ENCODE assay signal across 8 cellular contexts in genomic region chr1:74689800-74690696, GRCh38. TPM values are rescaled to one million over a fixed set of nuclear protein-coding genes. Genes with fewer than 3 reads are reported as not detected.
DNase-seq lines count a peak whose midpoint lies in the region; ATAC-seq and TF ChIP-seq lines count a peak whose summit lies in the region.

No MANE protein-coding gene starts in this region.

- DNase-seq in natural killer cell (no peak), H9 (peak; percentile 41), NCI-H1417 treated with DMSO at 0.1 percent for 48 hours (lab: John Stamatoyannopoulos, UW) (peak; percentile 18), T-helper 1 cell (peak in 3 of 5 donors; percentile 18 to 43 (median 22)), dedifferentiated amniotic fluid mesenchymal stem cell (ENCODE audit: extremely low spot score) (peak; percentile 67), mesothelial cell of epicardium (ENCODE audit: low spot score in 2 of 2, unreplicated experiment in 2 of 2) (peak in 1 of 2 experiments; percentile 57), upper lobe of right lung (no peak)
- no peak for DNase-seq in natural killer cell treated with Interleukin-12 subunit alpha and Interleukin-12 subunit beta and Interleukin-15 and Interleukin-18, amount 100 ng/mL, for 72 hours (ENCODE audit: low spot score)

- H3K79me2 ChIP-seq in H9 (ENCODE audit: insufficient read depth, low read length), result no peaks in the 10 kb centered on the region

- no peak overlapping the region for H3K4me2 ChIP-seq in H9 (ENCODE audit: insufficient read depth, insufficient read length, low read length)

- no peak overlapping the region for H2BK120ac ChIP-seq in H9 (ENCODE audit: low read depth, low read length, poor library complexity, severe bottlenecking)

- H3K27me3 ChIP-seq in H9 (ENCODE audit: insufficient read depth, low read length) (no peaks in the 10 kb centered on the region), upper lobe of right lung (no peaks in the 10 kb centered on the region)

- H3K4me1 ChIP-seq in H9 (ENCODE audit: insufficient read depth, low read length) (no peaks in the 10 kb centered on the region), upper lobe of right lung (no peaks in the 10 kb centered on the region)

- peak overlapping the region; percentile 91 for H2AFZ ChIP-seq in H9 (ENCODE audit: low read length)

- no peak overlapping the region for H4K5ac ChIP-seq in H9 (ENCODE audit: insufficient read length, low read depth, low read length)

- H3K23me2 ChIP-seq in H9 (ENCODE audit: insufficient read length, low read depth, low read length, poor library complexity, severe bottlenecking), result no peaks in the 10 kb centered on the region

- H3K79me1 ChIP-seq in H9 (ENCODE audit: insufficient read depth, low read depth, low read length, poor library complexity, severe bottlenecking), result no peaks in the 10 kb centered on the region

- H3K14ac ChIP-seq in H9 (ENCODE audit: insufficient read depth, low read length), result no peak overlapping the region

- H3K9me3 Mint-ChIP-seq in natural killer cell (no peaks in the 10 kb centered on the region), H9 (no peaks in the 10 kb centered on the region; a peak in 1 of 5 replicates), mesothelial cell of epicardium (no peaks in the 10 kb centered on the region)
- no peaks in the 10 kb centered on the region for H3K9me3 Mint-ChIP-seq in natural killer cell treated with Interleukin-12 subunit alpha and Interleukin-12 subunit beta and Interleukin-15 and Interleukin-18, amount 100 ng/mL, for 72 hours

- H2BK12ac ChIP-seq in H9 (ENCODE audit: insufficient read length, low read depth, low read length), result no peak overlapping the region

- H3K36me3 ChIP-seq in upper lobe of right lung, result no peaks in the 10 kb centered on the region

- H3K27ac Mint-ChIP-seq in natural killer cell, result no peak overlapping the region
- H3K27ac Mint-ChIP-seq in natural killer cell treated with Interleukin-12 subunit alpha and Interleukin-12 subunit beta and Interleukin-15 and Interleukin-18, amount 100 ng/mL, for 72 hours, result no peak overlapping the region
- peak overlapping the region; percentile 37 to 72 (median 40); a peak in 5 of 7 replicates for H3K27ac Mint-ChIP-seq in H9
- no peak overlapping the region for H3K27ac Mint-ChIP-seq in mesothelial cell of epicardium

- H3K4ac ChIP-seq in H9 (ENCODE audit: low read depth, low read length), result no peak overlapping the region

- no peak overlapping the region for H4K8ac ChIP-seq in H9 (replicated peaks; ENCODE audit: insufficient read length, low read depth, low read length)

- H2BK20ac ChIP-seq in H9 (ENCODE audit: low read depth, low read length, poor library complexity, severe bottlenecking), result no peak overlapping the region

- H3T11ph ChIP-seq in H9 (ENCODE audit: low read length), result no peak overlapping the region

- H3K27ac ChIP-seq in H9 (ENCODE audit: insufficient read length, low read depth, low read length) (no peak overlapping the region), upper lobe of right lung (no peak overlapping the region)

- H3K18ac ChIP-seq in H9 (ENCODE audit: insufficient read length, low read depth, low read length), result no peak overlapping the region

- no peak overlapping the region for H2AK5ac ChIP-seq in H9 (ENCODE audit: insufficient read length, low read length)

- ATAC-seq in natural killer cell (peak in 1 of 3 donors; percentile 41), upper lobe of right lung (peak; percentile 65)
- no peak for ATAC-seq in natural killer cell treated with Interleukin-12 subunit alpha and Interleukin-12 subunit beta and Interleukin-15 and Interleukin-18, amount 100 ng/mL, for 72 hours

- H2BK5ac ChIP-seq in H9 (ENCODE audit: insufficient read length, low read length), result no peak overlapping the region

- H3K23ac ChIP-seq in H9 (ENCODE audit: insufficient read length, low read depth, low read length), result no peak overlapping the region

- H3K36me3 Mint-ChIP-seq in natural killer cell (no peaks in the 10 kb centered on the region), H9 (ENCODE audit: insufficient read depth in 1 of 3, low read depth in 3 of 3) (no peaks in the 10 kb centered on the region), mesothelial cell of epicardium (no peaks in the 10 kb centered on the region)
- H3K36me3 Mint-ChIP-seq in natural killer cell treated with Interleukin-12 subunit alpha and Interleukin-12 subunit beta and Interleukin-15 and Interleukin-18, amount 100 ng/mL, for 72 hours, result no peaks in the 10 kb centered on the region

- no peak overlapping the region for H3K4me3 Mint-ChIP-seq in natural killer cell
- H3K4me3 Mint-ChIP-seq in natural killer cell treated with Interleukin-12 subunit alpha and Interleukin-12 subunit beta and Interleukin-15 and Interleukin-18, amount 100 ng/mL, for 72 hours, result no peak overlapping the region
- H3K4me3 Mint-ChIP-seq in H9, result no peak overlapping the region
- no peak overlapping the region for H3K4me3 Mint-ChIP-seq in mesothelial cell of epicardium

- no peak overlapping the region for H2BK15ac ChIP-seq in H9 (ENCODE audit: low read depth, low read length)

- peak; percentile 91 for TF ChIP-seq CTCF in natural killer cell (IDR thresholded peaks at IDR 0.05)
- TF ChIP-seq CTCF in H9 (conservative IDR thresholded peaks at IDR 0.05), result peak; percentile 92
- TF ChIP-seq CTCF in mesothelial cell of epicardium (IDR thresholded peaks at IDR 0.05; ENCODE audit: unreplicated experiment), result peak; percentile 86
- TF ChIP-seq CTCF in upper lobe of right lung (IDR thresholded peaks at IDR 0.05), result peak; percentile 87

- H3K56ac ChIP-seq in H9 (ENCODE audit: insufficient read length, low read depth, low read length), result no peak overlapping the region

- no peak overlapping the region for H3K9ac ChIP-seq in H9 (ENCODE audit: extremely low read depth, insufficient read length, low read length)

- no CpG with 5 or more reads among the region's 5 CpGs for WGBS in H9 (ENCODE audit: extremely low coverage, insufficient read length, low lambda C conversion rate)

- H3K27me3 Mint-ChIP-seq in natural killer cell (ENCODE audit: low read depth in 2 of 2), result peaks cover 0 to 5% of the 10 kb centered on the region in 2 donors
- H3K27me3 Mint-ChIP-seq in natural killer cell treated with Interleukin-12 subunit alpha and Interleukin-12 subunit beta and Interleukin-15 and Interleukin-18, amount 100 ng/mL, for 72 hours, result no peaks in the 10 kb centered on the region
- no peaks in the 10 kb centered on the region; the same call in 1 of the 2 replicates for H3K27me3 Mint-ChIP-seq in H9 (ENCODE audit: low read depth)
- no peaks in the 10 kb centered on the region for H3K27me3 Mint-ChIP-seq in mesothelial cell of epicardium (ENCODE audit: low read depth)

- no peak overlapping the region for H4K91ac ChIP-seq in H9 (ENCODE audit: insufficient read length, low read depth, low read length)

- no peak overlapping the region for H3K4me3 ChIP-seq in upper lobe of right lung

- intact Hi-C loops in natural killer cell (cut with micrococcal nuclease) (no loop called here), upper lobe of right lung (cut with DNase I) (no loop called here)

- H4K20me1 ChIP-seq in H9 (ENCODE audit: control insufficient read depth, insufficient read depth, insufficient read length), result no peaks in the 10 kb centered on the region

- H3K4me1 Mint-ChIP-seq in natural killer cell (peaks cover 0 to 7% of the 10 kb centered on the region in 2 donors), H9 (peaks cover 4% of the 10 kb centered on the region in 2 experiments; a peak in 3 of 4 replicates), mesothelial cell of epicardium (no peaks in the 10 kb centered on the region)
- no peaks in the 10 kb centered on the region for H3K4me1 Mint-ChIP-seq in natural killer cell treated with Interleukin-12 subunit alpha and Interleukin-12 subunit beta and Interleukin-15 and Interleukin-18, amount 100 ng/mL, for 72 hours (ENCODE audit: low read depth in 2 of 2)

- H3K9me3 ChIP-seq in H9 (ENCODE audit: control insufficient read depth, low read depth, low read length) (no peaks in the 10 kb centered on the region), upper lobe of right lung (no peaks in the 10 kb centered on the region)

RNA-seq across cellular contexts. Expression of gene ERICH3, which starts 16.5 kb away (rescaled TPM):
- 1 to 10 TPM in 1 of 3 donors, under 1 TPM in 2; 0.64 to 1.0 (median 0.68) TPM for total RNA-seq in natural killer cell
- not detected for total RNA-seq in natural killer cell treated with Interleukin-12 subunit alpha and Interleukin-12 subunit beta and Interleukin-15 and Interleukin-18, amount 100 ng/mL, for 72 hours
- total RNA-seq in H9 (2021), result not detected in 2 replicates
- total RNA-seq in mesothelial cell of epicardium, result not detected in 3 replicates
- not detected for total RNA-seq in upper lobe of right lung

RNA-seq across cellular contexts. Expression of gene CRYZ, which starts 42.8 kb away (rescaled TPM):
- 10 to 100 TPM; 15.2 to 24.1 (median 22.0) TPM for total RNA-seq in natural killer cell
- 10 to 100 TPM; 15.9 to 23.5 TPM for total RNA-seq in natural killer cell treated with Interleukin-12 subunit alpha and Interleukin-12 subunit beta and Interleukin-15 and Interleukin-18, amount 100 ng/mL, for 72 hours
- 12.7 and 14.0 TPM in 2 replicates for total RNA-seq in H9 (2021)
- total RNA-seq in mesothelial cell of epicardium, result 21.3 to 21.7 TPM (median 21.5 TPM) in 3 replicates
- total RNA-seq in upper lobe of right lung, result 48.3 TPM

RNA-seq across cellular contexts. Expression of gene TYW3, which starts 42.9 kb away (rescaled TPM):
- total RNA-seq in natural killer cell (10 to 100 TPM in 1 of 3 donors, 1 to 10 TPM in 2; 8.1 to 14.0 (median 8.3) TPM), H9 (2021) (10.9 and 12.8 TPM in 2 replicates), mesothelial cell of epicardium (12.6 to 13.3 TPM (median 12.9 TPM) in 3 replicates), upper lobe of right lung (18.4 TPM)
- total RNA-seq in natural killer cell treated with Interleukin-12 subunit alpha and Interleukin-12 subunit beta and Interleukin-15 and Interleukin-18, amount 100 ng/mL, for 72 hours, result 10 to 100 TPM; 19.8 to 28.4 TPM

Comparison
In these comparisons a context has a peak if more than half of its experiments do, and no peak if none do; other contexts are left out.
1. DNase-seq: peak in H9 (single experiment), NCI-H1417 treated with DMSO at 0.1 percent for 48 hours (single experiment), T-helper 1 cell (3 of 5) and dedifferentiated amniotic fluid mesenchymal stem cell (single experiment); none in natural killer cell (single experiment), natural killer cell treated with Interleukin-12 subunit alpha and Interleukin-12 subunit beta and Interleukin-15 and Interleukin-18, amount 100 ng/mL, for 72 hours (single experiment) and upper lobe of right lung (single experiment).
2. H3K27ac Mint-ChIP-seq: peak in H9 (3 of 3); none in natural killer cell (0 of 2), natural killer cell treated with Interleukin-12 subunit alpha and Interleukin-12 subunit beta and Interleukin-15 and Interleukin-18, amount 100 ng/mL, for 72 hours (0 of 2) and mesothelial cell of epicardium (single experiment).
3. Peak in every context shown above with its lines, with median percentiles within 50 percentile points of each other: CTCF ChIP-seq.